Comparison of ENCODE assay signal across 31 cellular contexts in the genomic region with DNA sequence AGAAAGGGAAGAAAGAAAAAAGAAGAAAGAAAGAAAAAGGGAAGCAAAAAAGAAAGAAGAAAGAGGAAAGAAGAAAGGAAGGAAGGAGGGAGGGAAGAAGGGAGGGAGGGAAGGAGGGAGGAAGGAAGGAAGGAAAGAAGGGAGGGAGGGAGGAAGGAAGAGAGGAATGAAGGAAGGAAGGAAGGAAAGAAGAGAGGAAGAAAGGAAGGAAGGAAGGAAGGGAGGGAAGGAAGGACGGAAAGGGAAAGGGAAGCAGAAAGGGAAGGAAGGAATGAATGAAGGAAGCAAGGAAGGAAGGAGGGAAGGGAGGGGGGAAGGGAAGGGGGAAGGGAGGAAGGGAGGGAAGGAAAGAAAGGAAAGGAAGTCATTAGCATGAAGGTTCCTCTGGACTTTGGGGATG.
"Had no signal": no experiment of that assay in that cellular context is flagged by ENCODE, and none has a peak within 500 bp of the region (broad histone marks: within the 10 kb centered on the region; RNA-seq: fewer than 3 reads in every experiment).

No MANE protein-coding gene starts in this region.

- H3K4me1 Mint-ChIP-seq: stimulated activated memory B cell treated with anti-CD40 and anti-IgM and Interleukin-4, amounts not matched to agents 10 μg/mL and 1 μg/mL and 100 μg/mL, for 72 hours; stimulated activated naive CD8-positive, alpha-beta T cell treated with anti-CD3 and anti-CD28 coated beads, Interleukin-15, amount 100 ng/mL, for 72 hours had no signal

- H3K36me3 ChIP-seq: ovary, spleen, thoracic aorta, thyroid gland, tibial nerve, upper lobe of left lung, vagina had no signal

- H3K9me3 Mint-ChIP-seq: nephron progenitor cell had no signal

- H3K27ac ChIP-seq: ovary, parathyroid adenoma, psoas muscle, skin epidermis, spleen, thoracic aorta, thyroid gland, tibial nerve, upper lobe of left lung, vagina had no signal

- H2AFZ ChIP-seq: parathyroid adenoma had no signal

- H3K4me3 ChIP-seq: ovary, psoas muscle, skin epidermis, smooth muscle cell, spleen, thoracic aorta, thyroid gland, tibial nerve, upper lobe of left lung, vagina had no signal

- H3K27me3 Mint-ChIP-seq: naive thymus-derived CD8-positive, alpha-beta T cell; natural killer cell treated with Interleukin-12 subunit alpha and Interleukin-12 subunit beta and Interleukin-15 and Interleukin-18, amount 100 ng/mL, for 72 hours; progenitor cell of endocrine pancreas; stimulated activated memory B cell treated with anti-CD40 and anti-IgM and Interleukin-4, amounts not matched to agents 10 μg/mL and 1 μg/mL and 100 μg/mL, for 72 hours; stimulated activated naive CD8-positive, alpha-beta T cell treated with anti-CD3 and anti-CD28 coated beads, Interleukin-15, amount 100 ng/mL, for 72 hours had no signal

- ATAC-seq: naive thymus-derived CD8-positive, alpha-beta T cell; natural killer cell treated with Interleukin-12 subunit alpha and Interleukin-12 subunit beta and Interleukin-15 and Interleukin-18, amount 100 ng/mL, for 72 hours; psoas muscle; right cardiac atrium; sciatic nerve; stimulated activated memory B cell treated with anti-CD40 and anti-IgM and Interleukin-4, amounts not matched to agents 10 μg/mL and 1 μg/mL and 100 μg/mL, for 72 hours; stimulated activated naive CD8-positive, alpha-beta T cell treated with anti-CD3 and anti-CD28 coated beads, Interleukin-15, amount 100 ng/mL, for 72 hours; stimulated activated naive CD8-positive, alpha-beta T cell treated with anti-CD3 and anti-CD28 coated beads, Interleukin-15, Interleukin-2, amounts not matched to agents 100 U/mL and 50 U/mL, for 24 hours had no signal

- H3K9ac ChIP-seq: parathyroid adenoma had no signal

- H3K27ac Mint-ChIP-seq: naive thymus-derived CD8-positive, alpha-beta T cell; natural killer cell treated with Interleukin-12 subunit alpha and Interleukin-12 subunit beta and Interleukin-15 and Interleukin-18, amount 100 ng/mL, for 72 hours; nephron progenitor cell; progenitor cell of endocrine pancreas; stimulated activated memory B cell treated with anti-CD40 and anti-IgM and Interleukin-4, amounts not matched to agents 10 μg/mL and 1 μg/mL and 100 μg/mL, for 72 hours; stimulated activated naive CD8-positive, alpha-beta T cell treated with anti-CD3 and anti-CD28 coated beads, Interleukin-15, amount 100 ng/mL, for 72 hours had no signal

- H3K4me2 ChIP-seq: smooth muscle cell had no signal

- H3K36me3 Mint-ChIP-seq: naive thymus-derived CD8-positive, alpha-beta T cell; natural killer cell treated with Interleukin-12 subunit alpha and Interleukin-12 subunit beta and Interleukin-15 and Interleukin-18, amount 100 ng/mL, for 72 hours; stimulated activated memory B cell treated with anti-CD40 and anti-IgM and Interleukin-4, amounts not matched to agents 10 μg/mL and 1 μg/mL and 100 μg/mL, for 72 hours had no signal

- H3K4me1 ChIP-seq: parathyroid adenoma, psoas muscle, thyroid gland, tibial nerve, upper lobe of left lung, vagina had no signal

- H3K9me3 ChIP-seq: ovary, psoas muscle, thoracic aorta, thyroid gland, tibial nerve, upper lobe of left lung, vagina had no signal

- H3K79me2 ChIP-seq: parathyroid adenoma had no signal

- DNase-seq: naive thymus-derived CD8-positive, alpha-beta T cell; nephron progenitor cell; occipital lobe; ovary; posterior cingulate gyrus; psoas muscle; right cardiac atrium; spleen; stimulated activated CD4-positive, alpha-beta T cell treated with anti-CD3 and anti-CD28 coated beads, Interleukin-12 subunit alpha, Interleukin-12 subunit beta, amount 100 ng/mL, for 4 hours; stimulated activated CD4-positive, alpha-beta T cell treated with anti-CD3 and anti-CD28 coated beads, Interleukin-1b, Interleukin-23, amount 100 ng/mL, for 48 hours; stimulated activated CD4-positive, alpha-beta T cell treated with anti-CD3 and anti-CD28 coated beads, Interleukin-4, amount 100 ng/mL, for 1 hour; stimulated activated CD4-positive, alpha-beta T cell treated with anti-CD3 and anti-CD28 coated beads, Interleukin-4, amount 100 ng/mL, for 4 hours; stimulated activated CD8-positive, alpha-beta memory T cell treated with anti-CD3 and anti-CD28 coated beads, Interleukin-4, amount 100 ng/mL, for 48 hours; stimulated activated naive CD4-positive, alpha-beta T cell; stimulated activated naive CD8-positive, alpha-beta T cell treated with anti-CD3 and anti-CD28 coated beads, Interleukin-15, amount 100 ng/mL, for 72 hours; stimulated activated naive CD8-positive, alpha-beta T cell treated with anti-CD3 and anti-CD28 coated beads, Interleukin-15, Interleukin-2, amounts not matched to agents 100 U/mL and 50 U/mL, for 24 hours; thyroid gland; trophoblast cell; upper lobe of left lung had no signal

- FAIRE-seq: urothelium cell line had no signal

- H3K4me3 Mint-ChIP-seq: naive thymus-derived CD8-positive, alpha-beta T cell; natural killer cell treated with Interleukin-12 subunit alpha and Interleukin-12 subunit beta and Interleukin-15 and Interleukin-18, amount 100 ng/mL, for 72 hours; nephron progenitor cell; neural crest cell; stimulated activated memory B cell treated with anti-CD40 and anti-IgM and Interleukin-4, amounts not matched to agents 10 μg/mL and 1 μg/mL and 100 μg/mL, for 72 hours; stimulated activated naive CD8-positive, alpha-beta T cell treated with anti-CD3 and anti-CD28 coated beads, Interleukin-15, amount 100 ng/mL, for 72 hours had no signal

- H3K27me3 ChIP-seq: ovary, spleen, thyroid gland, tibial nerve, upper lobe of left lung, vagina had no signal
